Comparison of ENCODE assay signal across 1 cellular context in genomic region chr19:2037676-2038255, GRCh38.
TF ChIP-seq lines count a peak whose summit lies in the region.

No MANE protein-coding gene starts in this region.

TF ChIP-seq in endothelial cell of umbilical vein, 7 proteins besides CTCF, POLR2A, EP300 and RAD21:
- TF ChIP-seq FOS (IDR thresholded peaks at IDR 0.05; ENCODE audit: borderline replicate concordance, insufficient read depth, low read length) (no peak), GATA2 (IDR thresholded peaks at IDR 0.05; ENCODE audit: insufficient read depth, insufficient read length, low read depth, low read length) (no peak), POLR2AphosphoS5 (IDR thresholded peaks at IDR 0.05; ENCODE audit: insufficient read depth, low read depth, low read length) (no peak), EZH2 (IDR thresholded peaks at IDR 0.05; ENCODE audit: borderline replicate concordance, low read depth, low read length, severe bottlenecking) (no peak), MAX (IDR thresholded peaks at IDR 0.05; ENCODE audit: insufficient read depth, insufficient read length) (no peak), JUN (IDR thresholded peaks at IDR 0.05; ENCODE audit: borderline replicate concordance, insufficient read depth, insufficient read length, low read depth) (no peak), MYC (IDR thresholded peaks at IDR 0.05; ENCODE audit: low read depth, low read length) (no peak)
